In genomic region chr3:154139996-154140436, GRCh38 we compare ENCODE assay signal across 17 cellular contexts. TPM values are rescaled to one million over a fixed set of nuclear protein-coding genes. Genes with fewer than 3 reads are reported as not detected.
"Had no signal": no experiment of that assay in that cellular context is flagged by ENCODE, and none has a peak within 500 bp of the region (broad histone marks: within the 10 kb centered on the region; RNA-seq: fewer than 3 reads in every experiment).

No MANE protein-coding gene starts in this region.

- H3K27me3 ChIP-seq: body of pancreas, left lung, tibial nerve had no signal

- DNase-seq: activated CD4-positive, alpha-beta memory T cell treated with anti-CD3 and anti-CD28 coated beads for 36 hours; activated CD4-positive, alpha-beta T cell treated with anti-CD3 and anti-CD28 coated beads for 36 hours; activated naive CD4-positive, alpha-beta T cell; activated naive CD8-positive, alpha-beta T cell treated with anti-CD3 and anti-CD28 coated beads, Interleukin-2, amount 10 ng/mL, durations not matched to agents 7 days and 5 days; activated T-cell treated with anti-CD3 and anti-CD28 coated beads for 4 hours; amygdala; body of pancreas; effector memory CD8-positive, alpha-beta T cell; left lung; mammary epithelial cell; midbrain; naive B cell; stimulated activated CD4-positive, alpha-beta T cell treated with anti-CD3 and anti-CD28 coated beads, Interleukin-12 subunit alpha, Interleukin-12 subunit beta, amount 100 ng/mL, for 4 hours; stimulated activated CD4-positive, alpha-beta T cell treated with anti-CD3 and anti-CD28 coated beads, Interleukin-1b, Interleukin-23, amount 100 ng/mL, for 48 hours; stimulated activated naive CD8-positive, alpha-beta T cell treated with anti-CD3 and anti-CD28 coated beads, Interleukin-15, Interleukin-2, amounts not matched to agents 100 U/mL and 50 U/mL, for 24 hours; substantia nigra had no signal

- H3K27ac ChIP-seq: body of pancreas, left lung, tibial nerve had no signal

- H3K36me3 ChIP-seq: left lung, tibial nerve had no signal

- H3K9me3 ChIP-seq: body of pancreas, left lung, tibial nerve had no signal

- ATAC-seq: activated CD4-positive, alpha-beta T cell treated with anti-CD3 and anti-CD28 coated beads for 36 hours; body of pancreas; effector memory CD8-positive, alpha-beta T cell; left lung; stimulated activated naive CD8-positive, alpha-beta T cell treated with anti-CD3 and anti-CD28 coated beads, Interleukin-15, Interleukin-2, amounts not matched to agents 100 U/mL and 50 U/mL, for 24 hours had no signal

- H3K4me3 ChIP-seq: body of pancreas, left lung, tibial nerve had no signal

- H3K4me1 ChIP-seq: left lung had no signal

RNA-seq across cellular contexts. Expression of gene ARHGEF26, which starts 18.8 kb away (rescaled TPM):
- total RNA-seq: activated naive CD8-positive, alpha-beta T cell treated with anti-CD3 and anti-CD28 coated beads, Interleukin-2, amount 10 ng/mL, durations not matched to agents 7 days and 5 days had no signal
